ENCODE assay signal across 8 cellular contexts in the genomic region with DNA sequence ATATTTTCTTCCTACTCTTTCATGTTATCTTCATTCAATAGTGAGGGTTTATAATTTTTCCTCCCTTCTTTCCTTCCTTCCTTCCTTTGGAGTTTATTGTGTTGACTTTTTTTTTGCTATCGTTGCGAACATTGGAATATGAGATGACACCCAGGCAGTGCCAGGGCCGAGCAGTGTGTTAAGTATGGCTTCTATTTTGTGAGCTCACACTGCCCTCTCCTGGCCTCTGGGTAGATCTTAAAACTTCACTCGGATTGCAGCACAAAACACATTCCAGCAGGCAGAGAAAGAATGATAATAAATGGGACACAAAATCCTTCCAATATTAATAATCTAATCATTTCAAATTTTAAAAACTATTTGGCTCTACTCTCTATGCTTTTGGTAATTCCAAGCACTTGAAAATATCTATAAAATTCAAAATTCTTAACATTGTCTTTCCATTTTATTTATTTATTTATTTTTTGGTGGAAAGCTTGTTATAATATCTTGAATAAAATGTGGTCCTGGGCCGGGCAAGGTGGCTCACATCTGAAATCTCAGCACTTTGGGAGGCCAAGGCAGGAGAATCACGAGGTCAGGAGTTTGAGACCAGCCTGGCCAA.
DNase-seq lines count a peak whose midpoint lies in the region; ATAC-seq and TF ChIP-seq lines count a peak whose summit lies in the region.

No MANE protein-coding gene starts in this region.

- CTCF ChIA-PET in activated CD8-positive, alpha-beta T cell treated with anti-CD3 and anti-CD28 coated beads for 36 hours (lab: Charles Lee) = interaction anchor here (0.6 to 1.5 kb wide), 16 partner anchors 10 to 673 kb away, joined by 3 to 6 read pairs (median 4); no protein-coding TSS in a partner anchor

- peak; percentile 42 for ATAC-seq in HG03442 (IDR thresholded peaks at IDR 0.05; ENCODE audit: unreplicated experiment)
- ATAC-seq in activated CD8-positive, alpha-beta T cell treated with anti-CD3 and anti-CD28 coated beads for 36 hours = peak; percentile 75

- H3K9ac ChIP-seq in endodermal cell (ENCODE audit: extremely low read depth, low read length, poor library complexity, severe bottlenecking) = no peak overlapping the region

- H3K27me3 ChIP-seq in endodermal cell (ENCODE audit: control insufficient read depth, insufficient read depth, low read length, poor library complexity, severe bottlenecking) = no peaks in the 10 kb centered on the region

- peaks cover 15% of the 10 kb centered on the region for H3K4me1 Mint-ChIP-seq in activated CD8-positive, alpha-beta T cell treated with anti-CD3 and anti-CD28 coated beads for 36 hours (ENCODE audit: low read depth)
- no peaks in the 10 kb centered on the region for H3K4me1 Mint-ChIP-seq in endodermal cell

- H3K36me3 Mint-ChIP-seq in activated CD8-positive, alpha-beta T cell treated with anti-CD3 and anti-CD28 coated beads for 36 hours (ENCODE audit: low read depth) = no peaks in the 10 kb centered on the region
- H3K36me3 Mint-ChIP-seq in endodermal cell (ENCODE audit: low read depth) = no peaks in the 10 kb centered on the region

- H3K9me3 ChIP-seq in endodermal cell (ENCODE audit: control insufficient read depth, low read length) = no peaks in the 10 kb centered on the region

- no peak overlapping the region for H3K4me3 Mint-ChIP-seq in activated CD8-positive, alpha-beta T cell treated with anti-CD3 and anti-CD28 coated beads for 36 hours
- no peak overlapping the region for H3K4me3 Mint-ChIP-seq in endodermal cell

- DNase-seq in SIG-M5 treated with dmso at 0.1 percent for 504 hours (lab: John Stamatoyannopoulos, UW; ENCODE audit: unreplicated experiment) = peak; percentile 66
- no peak for DNase-seq in SIG-M5 (lab: John Stamatoyannopoulos, UW)
- DNase-seq in NCI-H748 treated with DMSO at 0.1 percent for 48 hours (lab: John Stamatoyannopoulos, UW) = peak; percentile 76
- peak; percentile 83 for DNase-seq in activated CD8-positive, alpha-beta T cell treated with anti-CD3 and anti-CD28 coated beads for 36 hours
- DNase-seq in endodermal cell = peak; percentile 86
- DNase-seq in middle frontal gyrus (ENCODE audit: extremely low spot score, low spot score) = peak; percentile 46
- DNase-seq in stimulated activated CD8-positive, alpha-beta memory T cell treated with anti-CD3 and anti-CD28 coated beads, Interleukin-4, amount 100 ng/mL, for 48 hours = peak; percentile 70

- H3K36me3 ChIP-seq in endodermal cell (ENCODE audit: control insufficient read depth, insufficient read depth, low read length) = no peaks in the 10 kb centered on the region

- H3K27me3 Mint-ChIP-seq in activated CD8-positive, alpha-beta T cell treated with anti-CD3 and anti-CD28 coated beads for 36 hours = peaks cover 7% of the 10 kb centered on the region
- H3K27me3 Mint-ChIP-seq in endodermal cell (ENCODE audit: insufficient read depth) = no peaks in the 10 kb centered on the region

- intact Hi-C loops in activated CD8-positive, alpha-beta T cell treated with anti-CD3 and anti-CD28 coated beads for 36 hours (cut with micrococcal nuclease) = loop anchor here (5.0 to 10.0 kb wide), 2 partner anchors 297 to 369 kb away; no protein-coding TSS in a partner anchor

- no peaks in the 10 kb centered on the region for H3K4me1 ChIP-seq in endodermal cell (ENCODE audit: control insufficient read depth, insufficient read depth, low read length)

- no peak overlapping the region for H3K27ac ChIP-seq in endodermal cell (ENCODE audit: low read depth, low read length)

- WGBS in endodermal cell (ENCODE audit: insufficient coverage in 1 of 2, insufficient read length in 1 of 2), 2 experiments = 26% methylated on average over 6 of the region's 6 CpGs; no CpG with 5 or more reads in 1 of the 2 experiments

- no peak overlapping the region for H3K27ac Mint-ChIP-seq in activated CD8-positive, alpha-beta T cell treated with anti-CD3 and anti-CD28 coated beads for 36 hours
- H3K27ac Mint-ChIP-seq in endodermal cell = no peak overlapping the region

- TF ChIP-seq CTCF in activated CD8-positive, alpha-beta T cell treated with anti-CD3 and anti-CD28 coated beads for 36 hours (IDR thresholded peaks at IDR 0.05) = peak; percentile 90
- TF ChIP-seq CTCF in endodermal cell (conservative IDR thresholded peaks at IDR 0.05) = peak; percentile 88

- POLR2A ChIA-PET in activated CD8-positive, alpha-beta T cell treated with anti-CD3 and anti-CD28 coated beads for 36 hours (lab: Charles Lee) = no interaction called here

- no peak overlapping the region for H3K4me3 ChIP-seq in endodermal cell (ENCODE audit: low read length)

- H3K9me3 Mint-ChIP-seq in activated CD8-positive, alpha-beta T cell treated with anti-CD3 and anti-CD28 coated beads for 36 hours = no peaks in the 10 kb centered on the region
- no peaks in the 10 kb centered on the region for H3K9me3 Mint-ChIP-seq in endodermal cell
